17 cellular contexts compared by ENCODE assay signal in the genomic region with DNA sequence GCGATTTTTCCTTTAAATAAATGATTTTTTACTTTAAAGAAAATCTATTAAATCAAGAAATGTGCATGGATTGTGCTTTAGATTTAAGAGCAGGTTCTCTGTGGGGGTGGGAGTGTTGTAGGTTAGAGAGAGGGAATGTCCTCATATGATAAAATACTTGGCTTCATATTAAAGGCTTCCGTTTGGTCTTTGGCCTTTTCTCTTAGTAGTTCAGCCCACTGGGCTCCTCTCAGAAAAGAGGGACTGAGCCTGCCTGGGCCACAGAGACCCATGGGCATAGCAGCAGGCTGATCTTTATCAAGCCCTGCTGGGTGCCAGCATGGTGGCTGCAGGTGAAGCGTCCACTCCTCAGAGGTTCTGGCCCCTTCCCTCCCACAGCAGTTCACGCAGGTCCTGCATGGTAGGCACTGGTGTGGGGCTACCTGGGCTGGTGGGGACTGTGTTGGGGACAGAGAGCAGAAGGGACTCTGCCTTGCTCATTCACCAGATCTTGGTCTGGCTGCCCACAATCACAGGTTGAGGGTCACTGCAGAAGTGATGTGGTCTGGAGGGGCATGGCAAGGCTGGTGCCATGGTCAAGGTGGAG. TPM values are rescaled to one million over a fixed set of nuclear protein-coding genes. Genes with fewer than 3 reads are reported as not detected.
DNase-seq lines count a peak whose midpoint lies in the region; ATAC-seq and TF ChIP-seq lines count a peak whose summit lies in the region.
"Had no signal": no experiment of that assay in that cellular context is flagged by ENCODE, and none has a peak within 500 bp of the region (broad histone marks: within the 10 kb centered on the region; RNA-seq: fewer than 3 reads in every experiment).

No MANE protein-coding gene starts in this region.

- H3K56ac ChIP-seq in IMR-90 (ENCODE audit: extremely low read depth, insufficient read depth, low read length), result no peak overlapping the region

- H2BK120ac ChIP-seq in IMR-90 (ENCODE audit: low read depth, low read length), result peak overlapping the region; percentile 60; the same call in 1 of the 2 replicates

- H3K9me3 ChIP-seq in BLaER1, result peaks cover 31% of the 10 kb centered on the region
- H3K9me3 ChIP-seq in IMR-90 (ENCODE audit: control insufficient read depth, insufficient read depth, low read length), result no peaks in the 10 kb centered on the region
- H3K9me3 ChIP-seq: suprapubic skin had no signal

- H3K79me1 ChIP-seq in IMR-90 (ENCODE audit: low read depth in 1 of 2, low read length in 2 of 2), result peaks cover 12 to 72% of the 10 kb centered on the region in 2 experiments; a peak in 3 of 4 replicates

- H2BK5ac ChIP-seq in IMR-90 (ENCODE audit: low read depth, low read length, poor library complexity, severe bottlenecking), result peak overlapping the region; percentile 67

- H3K23ac ChIP-seq in IMR-90 (ENCODE audit: low read depth, low read length), result peak overlapping the region; percentile 67

- no peaks in the 10 kb centered on the region for H3K27me3 Mint-ChIP-seq in neural crest cell (ENCODE audit: low read depth)
- H3K27me3 Mint-ChIP-seq: activated naive CD8-positive, alpha-beta T cell treated with anti-CD3 and anti-CD28 coated beads, Interleukin-2, amount 50 U/mL, for 24 hours; progenitor cell of endocrine pancreas had no signal

- CTCF ChIA-PET in IMR-90 (lab: Yijun Ruan, JAX), result interaction anchor here (0.6 to 0.7 kb wide), 2 partner anchors 572 to 703 kb away, joined by 3 read pairs; no protein-coding TSS in a partner anchor

- peak overlapping the region; percentile 23; the same call in 1 of the 2 replicates for H4K5ac ChIP-seq in IMR-90 (ENCODE audit: low read depth, low read length)

- ATAC-seq in IMR-90 (ENCODE audit: low read depth), result no peak
- ATAC-seq: activated naive CD8-positive, alpha-beta T cell treated with anti-CD3 and anti-CD28 coated beads, Interleukin-2, amount 50 U/mL, for 24 hours had no signal

- in situ Hi-C loops in IMR-90 (cut with MboI; ENCODE audit: low sequenced_read_pairs), result loop anchor here (10.0 to 25.0 kb wide), 4 partner anchors 398 to 1121 kb away; partner anchors contain the start of gene AMOTL1

- peak overlapping the region; percentile 72 for H3K14ac ChIP-seq in IMR-90 (replicated peaks; ENCODE audit: low read depth, low read length)

- H3K36me3 ChIP-seq in BLaER1 (peaks cover 28% of the 10 kb centered on the region), IMR-90 (ENCODE audit: control insufficient read depth, insufficient read depth, low read length) (no peaks in the 10 kb centered on the region)
- H3K36me3 ChIP-seq: suprapubic skin had no signal

- intact Hi-C loops in IMR-90 (cut with micrococcal nuclease), result loop anchor here (5.0 kb wide), 1 partner anchor 359 kb away; the partner anchor contains the start of genes ANKRD49 and MRE11

- H3K4me2 ChIP-seq in BLaER1, result 0 out of 2 replicates have a peak overlapping the region, but pooled peaks have one; percentile 44
- H3K4me2 ChIP-seq in IMR-90 (ENCODE audit: low read depth, low read length), result no peak overlapping the region

- H3K27ac ChIP-seq in BLaER1 (no peak overlapping the region), IMR-90 (ENCODE audit: insufficient read depth, low read length) (peak overlapping the region; percentile 2; the same call in 1 of the 2 replicates), coronary artery (peak overlapping the region; percentile 73 to 92)
- H3K27ac ChIP-seq: HL-60, SK-N-MC had no signal

- peaks cover 2% of the 10 kb centered on the region for H3K9me3 Mint-ChIP-seq in neural crest cell
- H3K9me3 Mint-ChIP-seq: activated naive CD8-positive, alpha-beta T cell treated with anti-CD3 and anti-CD28 coated beads, Interleukin-2, amount 50 U/mL, for 24 hours had no signal

- WGBS in IMR-90 (ENCODE audit: extremely low coverage in 2 of 2, insufficient read length in 1 of 2), 2 experiments, result 60% methylated on average over 1 of the region's 4 CpGs; no CpG with 5 or more reads in 1 of the 2 experiments

- peak overlapping the region; percentile 29 for H3K4me3 Mint-ChIP-seq in neural crest cell
- H3K4me3 Mint-ChIP-seq: activated naive CD8-positive, alpha-beta T cell treated with anti-CD3 and anti-CD28 coated beads, Interleukin-2, amount 50 U/mL, for 24 hours; nephron progenitor cell had no signal

- H2AFZ ChIP-seq in IMR-90 (replicated peaks; ENCODE audit: low read length, poor library complexity), result no peak overlapping the region

- H3K4ac ChIP-seq in IMR-90 (ENCODE audit: low read depth, low read length), result peak overlapping the region; percentile 97

- no peak for TF ChIP-seq CTCF in IMR-90 (conservative IDR thresholded peaks at IDR 0.05; ENCODE audit: low read depth, low read length)
- TF ChIP-seq CTCF in coronary artery (IDR thresholded peaks at IDR 0.05), result no peak
- TF ChIP-seq CTCF in neural crest cell (conservative IDR thresholded peaks at IDR 0.05), result no peak

- DNase-seq in IMR-90 (no peak), coronary artery (ENCODE audit: low spot score) (no peak), neural crest cell (ENCODE audit: low read depth, low spot score) (no peak), OCI-M2 (lab: John Stamatoyannopoulos, UW; ENCODE audit: unreplicated experiment) (no peak), RKO (ENCODE audit: low spot score) (no peak), cerebellum (ENCODE audit: low spot score) (no peak)
- no peak for DNase-seq in activated CD8-positive, alpha-beta memory T cell treated with anti-CD3 and anti-CD28 coated beads, Interleukin-2, amount 50 U/mL, for 4 hours
- DNase-seq: activated CD4-positive, alpha-beta T cell treated with anti-CD3 and anti-CD28 coated beads for 4 hours; activated naive CD8-positive, alpha-beta T cell treated with anti-CD3 and anti-CD28 coated beads, Interleukin-2, amount 50 U/mL, for 24 hours; MM.1S; NCI-H774; nephron progenitor cell had no signal

- H3K4me1 ChIP-seq in BLaER1, result peaks cover 70% of the 10 kb centered on the region
- peaks cover 31% of the 10 kb centered on the region for H3K4me1 ChIP-seq in IMR-90 (ENCODE audit: control insufficient read depth, insufficient read depth, low read length)

- peak overlapping the region; percentile 77 for H4K91ac ChIP-seq in IMR-90 (ENCODE audit: insufficient read depth, low read depth, low read length)

- peaks cover 26% of the 10 kb centered on the region for H3K9me1 ChIP-seq in IMR-90 (ENCODE audit: insufficient read depth, low read length)

- no TSS peak for BruUV-seq in IMR-90 (replicated peaks; lab: Mats Ljungman, UMichigan)

- H3K27ac Mint-ChIP-seq in neural crest cell (ENCODE audit: unreplicated experiment), result no peak overlapping the region
- H3K27ac Mint-ChIP-seq: progenitor cell of endocrine pancreas had no signal

- H3K4me3 ChIP-seq in BLaER1 (no peak overlapping the region), IMR-90 (ENCODE audit: insufficient read depth, low read depth, low read length) (no peak overlapping the region), coronary artery (no peak overlapping the region)
- H3K4me3 ChIP-seq: SK-N-MC, suprapubic skin had no signal

- peak overlapping the region; percentile 27; the same call in 1 of the 2 replicates for H2BK20ac ChIP-seq in IMR-90 (ENCODE audit: low read depth, low read length)

- peak overlapping the region; percentile 49; the same call in 1 of the 2 replicates for H3K18ac ChIP-seq in IMR-90 (ENCODE audit: low read depth, low read length)

- no peak for TF ChIP-seq RAD21 in IMR-90 (IDR thresholded peaks at IDR 0.05; ENCODE audit: low read length)

- H2AK9ac ChIP-seq in IMR-90 (replicated peaks; ENCODE audit: low read depth, low read length, poor library complexity), result peak overlapping the region; percentile 13

- dilution Hi-C loops in IMR-90 (cut with HindIII; ENCODE audit: low sequenced_read_pairs, unreplicated experiment), result no loop called here

- H3K27me3 ChIP-seq in BLaER1 (no peaks in the 10 kb centered on the region), IMR-90 (ENCODE audit: control insufficient read depth, insufficient read depth, low read length) (no peaks in the 10 kb centered on the region)
- H3K27me3 ChIP-seq: suprapubic skin had no signal

- H2BK15ac ChIP-seq in IMR-90 (ENCODE audit: low read depth, low read length), result peak overlapping the region; percentile 67; the same call in 2 of the 3 replicates

- H4K8ac ChIP-seq in IMR-90 (ENCODE audit: low read depth in 2 of 2, low read length in 2 of 2), result peak overlapping the region; percentile 17 to 44; a peak in 2 of 4 replicates

- peaks cover 9% of the 10 kb centered on the region for H3K36me3 Mint-ChIP-seq in neural crest cell (ENCODE audit: low read depth)

- H3K4me1 Mint-ChIP-seq in neural crest cell, result peaks cover 28% of the 10 kb centered on the region

- H2AK5ac ChIP-seq in IMR-90 (ENCODE audit: low read depth, low read length), result peak overlapping the region; percentile 79

- TF ChIP-seq POLR2A in IMR-90 (IDR thresholded peaks at IDR 0.05; ENCODE audit: low read depth, low read length), result no peak

- POLR2A ChIA-PET in IMR-90 (lab: Charles Lee; ENCODE audit: unreplicated experiment), result no interaction called here

- no peak overlapping the region for H3K9ac ChIP-seq in BLaER1
- no peak overlapping the region for H3K9ac ChIP-seq in IMR-90 (ENCODE audit: low read depth, low read length)

- H4K20me1 ChIP-seq in BLaER1 (peaks cover 54% of the 10 kb centered on the region), IMR-90 (ENCODE audit: insufficient read depth, low read length) (peaks cover 33% of the 10 kb centered on the region)

TF ChIP-seq in IMR-90, 13 proteins besides CTCF, POLR2A, EP300 and RAD21 (continues in another document):
- no peak for TF ChIP-seq BHLHE40 (IDR thresholded peaks at IDR 0.05; ENCODE audit: low read depth, low read length)
- no peak for TF ChIP-seq RFX5 (IDR thresholded peaks at IDR 0.05; ENCODE audit: low read depth, low read length)
- TF ChIP-seq CEBPB (IDR thresholded peaks at IDR 0.05; ENCODE audit: low read depth, low read length), result no peak
- TF ChIP-seq RCOR1 (IDR thresholded peaks at IDR 0.05; ENCODE audit: insufficient replicate concordance, low read length), result no peak
- TF ChIP-seq MAZ (IDR thresholded peaks at IDR 0.05; ENCODE audit: borderline replicate concordance, low read depth, low read length), result no peak
- TF ChIP-seq, protein P1, sequence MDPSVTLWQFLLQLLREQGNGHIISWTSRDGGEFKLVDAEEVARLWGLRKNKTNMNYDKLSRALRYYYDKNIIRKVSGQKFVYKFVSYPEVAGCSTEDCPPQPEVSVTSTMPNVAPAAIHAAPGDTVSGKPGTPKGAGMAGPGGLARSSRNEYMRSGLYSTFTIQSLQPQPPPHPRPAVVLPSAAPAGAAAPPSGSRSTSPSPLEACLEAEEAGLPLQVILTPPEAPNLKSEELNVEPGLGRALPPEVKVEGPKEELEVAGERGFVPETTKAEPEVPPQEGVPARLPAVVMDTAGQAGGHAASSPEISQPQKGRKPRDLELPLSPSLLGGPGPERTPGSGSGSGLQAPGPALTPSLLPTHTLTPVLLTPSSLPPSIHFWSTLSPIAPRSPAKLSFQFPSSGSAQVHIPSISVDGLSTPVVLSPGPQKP (IDR thresholded peaks at IDR 0.05; ENCODE audit: borderline replicate concordance, low read depth, low read length), result no peak
- TF ChIP-seq NFE2L2 (IDR thresholded peaks at IDR 0.05; ENCODE audit: low read depth, low read length), result no peak

RNA-seq across cellular contexts. Expression of gene PANX1, which starts 4.3 kb away (rescaled TPM):
- 70.3 and 70.8 TPM in 2 replicates for total RNA-seq in IMR-90 (2012; rRNA removed)
- polyA plus RNA-seq in IMR-90 (2012; rRNA removed), result 26.3 and 29.8 TPM in 2 replicates
- polyA plus RNA-seq in IMR-90 (2012; cell fraction: cytosol; rRNA removed), result 13.5 and 16.4 TPM in 2 replicates
- 5.1 and 13.1 TPM in 2 replicates for polyA plus RNA-seq in IMR-90 (2012; cell fraction: nucleus; rRNA removed; ENCODE audit: low replicate concordance)
- total RNA-seq in neural crest cell, result 42.0 and 43.1 TPM in 2 replicates
- total RNA-seq in cerebellum, result 117 TPM
